16 cellular contexts compared by ENCODE assay signal in the genomic region with DNA sequence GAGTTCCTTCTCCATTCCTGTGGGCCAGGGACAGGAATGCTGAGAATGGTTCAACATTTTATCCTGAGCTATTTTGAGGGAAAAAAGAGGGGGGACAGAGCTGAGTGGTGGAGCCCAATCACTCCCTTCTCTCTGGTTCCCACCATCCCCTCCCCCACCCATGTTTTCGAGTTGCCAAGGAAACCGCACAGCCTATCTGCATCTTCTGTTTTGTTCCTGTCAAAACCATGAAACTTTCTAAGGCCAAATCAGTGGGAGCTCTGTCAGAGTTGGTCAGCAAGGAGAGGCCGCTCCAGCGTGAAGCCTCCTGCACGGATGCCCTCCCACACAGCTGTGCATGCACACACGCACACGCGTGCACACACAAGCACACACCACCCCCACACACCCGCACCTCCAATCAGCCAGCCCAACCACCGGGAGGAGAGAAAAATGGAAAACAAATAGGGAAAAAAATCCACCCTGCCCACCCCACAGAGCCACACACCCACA. TPM values are rescaled to one million over a fixed set of nuclear protein-coding genes. Genes with fewer than 3 reads are reported as not detected.
DNase-seq lines count a peak whose midpoint lies in the region; ATAC-seq and TF ChIP-seq lines count a peak whose summit lies in the region.
"Had no signal": no experiment of that assay in that cellular context is flagged by ENCODE, and none has a peak within 500 bp of the region (broad histone marks: within the 10 kb centered on the region; RNA-seq: fewer than 3 reads in every experiment).

No MANE protein-coding gene starts in this region.

- no peaks in the 10 kb centered on the region for H3K36me3 ChIP-seq in gastroesophageal sphincter
- H3K36me3 ChIP-seq: breast epithelium, heart left ventricle had no signal

- no peaks in the 10 kb centered on the region for H3K27me3 Mint-ChIP-seq in neural crest cell (ENCODE audit: low read depth)

- no peaks in the 10 kb centered on the region for H3K36me3 Mint-ChIP-seq in neural crest cell (ENCODE audit: low read depth)

- H3K4me1 Mint-ChIP-seq in neural crest cell: peaks cover 23% of the 10 kb centered on the region
- H3K4me1 Mint-ChIP-seq: activated CD4-positive, alpha-beta T cell treated with anti-CD3 and anti-CD28 coated beads, Interleukin-2, amount 10 ng/mL, durations not matched to agents 7 days and 5 days had no signal

- 23 to 36% methylated on average over 7 to 9 of the region's 10 CpGs for WGBS in gastroesophageal sphincter (ENCODE audit: low coverage in 1 of 2), 2 donors

- DNase-seq in Ammon's horn (ENCODE audit: low spot score): peak; percentile 11
- peak; percentile 92 for DNase-seq in amniotic epithelial cell (ENCODE audit: low read depth)
- DNase-seq in neural crest cell (ENCODE audit: low read depth, low spot score): peak; percentile 25
- no peak for DNase-seq in dedifferentiated amniotic fluid mesenchymal stem cell (ENCODE audit: extremely low spot score)
- DNase-seq in HCEC 1CT: no peak
- no peak for DNase-seq in NCI-H2171 treated with DMSO at 0.1 percent for 48 hours (lab: John Stamatoyannopoulos, UW)
- DNase-seq: activated CD4-positive, alpha-beta T cell treated with anti-CD3 and anti-CD28 coated beads, Interleukin-2, amount 10 ng/mL, durations not matched to agents 7 days and 5 days; DMS 273 treated with DMSO at 0.1 percent for 48 hours; heart left ventricle; NCI-H510A; stimulated activated CD4-positive, alpha-beta T cell treated with anti-CD3 and anti-CD28 coated beads, Interleukin-1b, Interleukin-23, amount 100 ng/mL, for 48 hours had no signal

- no peak for TF ChIP-seq EP300 in gastroesophageal sphincter (IDR thresholded peaks at IDR 0.05)

- H3K4me1 ChIP-seq in gastroesophageal sphincter: peaks cover 0 to 13% (median 0%) of the 10 kb centered on the region in 3 donors
- H3K4me1 ChIP-seq: breast epithelium, heart left ventricle had no signal

- H3K4me3 Mint-ChIP-seq in neural crest cell: peak overlapping the region; percentile 66
- H3K4me3 Mint-ChIP-seq: activated CD4-positive, alpha-beta T cell treated with anti-CD3 and anti-CD28 coated beads, Interleukin-2, amount 10 ng/mL, durations not matched to agents 7 days and 5 days; T-helper 1 cell treated with Interleukin-12 subunit alpha and Interleukin-12 subunit beta and Interleukin-4 antibody, amounts not matched to agents 30 μg/mL and 1 μg/mL, for 36 hours had no signal

- H3K27ac Mint-ChIP-seq in neural crest cell (ENCODE audit: unreplicated experiment): peak overlapping the region; percentile 99
- H3K27ac Mint-ChIP-seq: activated CD4-positive, alpha-beta T cell treated with anti-CD3 and anti-CD28 coated beads, Interleukin-2, amount 10 ng/mL, durations not matched to agents 7 days and 5 days; T-helper 1 cell treated with Interleukin-12 subunit alpha and Interleukin-12 subunit beta and Interleukin-4 antibody, amounts not matched to agents 30 μg/mL and 1 μg/mL, for 36 hours had no signal

- no peak for ATAC-seq in gastroesophageal sphincter
- no peak for ATAC-seq in HG02571 (IDR thresholded peaks at IDR 0.05; ENCODE audit: unreplicated experiment)
- ATAC-seq: Panc1 had no signal

- H3K4me3 ChIP-seq in gastroesophageal sphincter: no peak overlapping the region
- H3K4me3 ChIP-seq: breast epithelium, heart left ventricle had no signal

- H3K9me3 Mint-ChIP-seq in neural crest cell: no peaks in the 10 kb centered on the region
- H3K9me3 Mint-ChIP-seq: activated CD4-positive, alpha-beta T cell treated with anti-CD3 and anti-CD28 coated beads, Interleukin-2, amount 10 ng/mL, durations not matched to agents 7 days and 5 days; T-helper 1 cell treated with Interleukin-12 subunit alpha and Interleukin-12 subunit beta and Interleukin-4 antibody, amounts not matched to agents 30 μg/mL and 1 μg/mL, for 36 hours had no signal

- TF ChIP-seq CTCF in gastroesophageal sphincter (IDR thresholded peaks at IDR 0.05) (no peak), neural crest cell (conservative IDR thresholded peaks at IDR 0.05) (no peak)

- TF ChIP-seq POLR2A in gastroesophageal sphincter (IDR thresholded peaks at IDR 0.05): no peak

- H3K27me3 ChIP-seq in gastroesophageal sphincter: no peaks in the 10 kb centered on the region
- H3K27me3 ChIP-seq: breast epithelium, heart left ventricle had no signal

- peak overlapping the region in 3 of 4 donors; percentile 37 to 43 (median 43) for H3K27ac ChIP-seq in gastroesophageal sphincter
- H3K27ac ChIP-seq: heart left ventricle had no signal

- no peaks in the 10 kb centered on the region for H3K9me3 ChIP-seq in gastroesophageal sphincter
- H3K9me3 ChIP-seq: breast epithelium, heart left ventricle had no signal

RNA-seq across cellular contexts. Expression of gene ATP2B4, which starts 54.5 kb away (rescaled TPM):
- total RNA-seq in gastroesophageal sphincter (100 to 1,000 TPM; 211 to 454 (median 257) TPM), neural crest cell (23.8 and 24.7 TPM in 2 replicates)

Comparison
In these comparisons a context has a peak if more than half of its experiments do, and no peak if none do; other contexts are left out.
1. DNase-seq: peak in Ammon's horn (single experiment), amniotic epithelial cell (single experiment) and neural crest cell (single experiment); none in dedifferentiated amniotic fluid mesenchymal stem cell (single experiment), HCEC 1CT (single experiment) and NCI-H2171 treated with DMSO at 0.1 percent for 48 hours (single experiment).